ENCODE assay signal across 8 cellular contexts in the genomic region with DNA sequence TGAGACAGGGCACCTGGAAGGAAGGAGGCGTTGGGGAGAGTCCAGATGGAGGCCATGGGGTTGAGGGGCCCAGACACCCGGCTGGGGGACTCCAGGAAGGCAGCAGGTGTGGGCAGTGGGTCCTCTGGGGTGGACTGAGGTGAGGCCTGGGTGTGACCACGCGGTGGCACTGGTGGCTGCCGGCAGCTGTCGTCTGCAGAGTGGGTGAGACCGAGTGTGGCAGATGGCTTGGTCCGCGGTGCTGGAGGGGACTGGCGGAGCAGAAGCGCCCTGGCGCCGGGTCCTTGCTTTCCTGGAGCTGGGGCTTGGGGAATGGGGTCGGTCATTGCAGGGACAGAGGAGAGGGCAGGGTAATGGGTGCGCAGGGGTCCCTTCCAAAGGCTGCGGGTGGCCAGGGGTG. TPM values are rescaled to one million over a fixed set of nuclear protein-coding genes. Genes with fewer than 3 reads are reported as not detected.
DNase-seq lines count a peak whose midpoint lies in the region; ATAC-seq and TF ChIP-seq lines count a peak whose summit lies in the region.

No MANE protein-coding gene starts in this region.

- H3K4me3 Mint-ChIP-seq in immature natural killer cell: peak overlapping the region in 4 of 5 donors; percentile 12 to 52 (median 16)

- H3K36me3 Mint-ChIP-seq in immature natural killer cell: no peaks in the 10 kb centered on the region

- H3K27ac ChIP-seq in WERI-Rb-1 (peak overlapping the region; percentile 96), upper lobe of left lung (peak overlapping the region in 1 of 4 donors; percentile 26)

- peak overlapping the region; percentile 47 for H3K4me3 ChIP-seq in WERI-Rb-1 (ENCODE audit: low read depth, low read length)
- H3K4me3 ChIP-seq in upper lobe of left lung: peak overlapping the region in 3 of 4 donors; percentile 50 to 59 (median 51)

- TF ChIP-seq POLR2A in upper lobe of left lung (IDR thresholded peaks at IDR 0.05): no peak

- 44 to 49% methylated on average over 14 to 16 of the region's 16 CpGs for WGBS in upper lobe of left lung, 2 donors

- ATAC-seq in HG02642 (IDR thresholded peaks at IDR 0.05; ENCODE audit: poor library complexity, unreplicated experiment): peak; percentile 11
- ATAC-seq in upper lobe of left lung (ENCODE audit: low FRiP score in 2 of 2): peak; percentile 3 to 25
- ATAC-seq in HG02884 (IDR thresholded peaks at IDR 0.05; ENCODE audit: unreplicated experiment): no peak

- H3K9me3 Mint-ChIP-seq in immature natural killer cell: no peaks in the 10 kb centered on the region

- peak; percentile 87 for DNase-seq in COLO668 (lab: John Stamatoyannopoulos, UW; ENCODE audit: unreplicated experiment)
- peak; percentile 93 for DNase-seq in WERI-Rb-1
- DNase-seq in immature natural killer cell: no peak
- peak in 1 of 2 donors; percentile 86 for DNase-seq in upper lobe of left lung
- DNase-seq in hippocampal formation (lab: John Stamatoyannopoulos, UW): no peak
- no peak for DNase-seq in iPS-NIHi7 (ENCODE audit: extremely low spot score)

- H3K27me3 ChIP-seq in WERI-Rb-1 (ENCODE audit: insufficient read depth, low read depth, severe bottlenecking): no peaks in the 10 kb centered on the region
- peaks cover 0 to 22% (median 8%) of the 10 kb centered on the region in 4 donors for H3K27me3 ChIP-seq in upper lobe of left lung

- TF ChIP-seq EP300 in upper lobe of left lung (IDR thresholded peaks at IDR 0.05): no peak

- H3K9me3 ChIP-seq in WERI-Rb-1 (ENCODE audit: severe bottlenecking) (no peaks in the 10 kb centered on the region), upper lobe of left lung (no peaks in the 10 kb centered on the region)

- H3K36me3 ChIP-seq in WERI-Rb-1 (peaks cover 24% of the 10 kb centered on the region), upper lobe of left lung (peaks cover 0 to 4% (median 0%) of the 10 kb centered on the region in 4 donors)

- H3K4me1 Mint-ChIP-seq in immature natural killer cell: peaks cover 0 to 9% of the 10 kb centered on the region in 2 donors

- TF ChIP-seq CTCF in WERI-Rb-1 (IDR thresholded peaks at IDR 0.05; ENCODE audit: low read depth, low read length) (peak; percentile 80), upper lobe of left lung (IDR thresholded peaks at IDR 0.05) (no peak)

- peaks cover 3 to 9% (median 6%) of the 10 kb centered on the region in 3 donors for H3K27me3 Mint-ChIP-seq in immature natural killer cell (ENCODE audit: low read depth in 3 of 3)

- peaks cover 17 to 30% (median 22%) of the 10 kb centered on the region in 4 donors for H3K4me1 ChIP-seq in upper lobe of left lung

- no peak overlapping the region for H3K27ac Mint-ChIP-seq in immature natural killer cell

RNA-seq across cellular contexts. Expression of a gene that starts 12.5 kb away (rescaled TPM):
- polyA plus RNA-seq in immature natural killer cell: under 1 TPM in 1 of 3 donors, not detected in 2; 0.87 TPM
- total RNA-seq in upper lobe of left lung: 100 to 1,000 TPM in 5 of 6 donors, 10 to 100 TPM in 1; 91.0 to 316 (median 157) TPM

RNA-seq across cellular contexts. Expression of a gene that starts 19.1 kb away (rescaled TPM):
- 100 to 1,000 TPM; 304 to 360 (median 354) TPM for polyA plus RNA-seq in immature natural killer cell
- total RNA-seq in upper lobe of left lung: 100 to 1,000 TPM in 2 of 6 donors, 10 to 100 TPM in 4; 32.5 to 180 (median 63.8) TPM

RNA-seq across cellular contexts. Expression of a gene that starts 32.5 kb away (rescaled TPM):
- 1 to 10 TPM; 2.3 to 7.7 (median 2.4) TPM for polyA plus RNA-seq in immature natural killer cell
- 10 to 100 TPM; 26.5 to 55.0 (median 35.0) TPM for total RNA-seq in upper lobe of left lung

RNA-seq across cellular contexts. Expression of a gene that starts 41.7 kb away (rescaled TPM):
- not detected for polyA plus RNA-seq in immature natural killer cell
- 1 to 10 TPM; 1.0 to 2.4 (median 1.8) TPM for total RNA-seq in upper lobe of left lung

RNA-seq across cellular contexts. Expression of a gene that starts 50.5 kb away (rescaled TPM):
- polyA plus RNA-seq in immature natural killer cell: not detected
- total RNA-seq in upper lobe of left lung: 1 to 10 TPM in 1 of 6 donors, under 1 TPM in 3, not detected in 2; 0.15 to 1.0 (median 0.36) TPM

Comparison
In these comparisons a context has a peak if more than half of its experiments do, and no peak if none do; other contexts are left out.
1. DNase-seq: peak in COLO668 (single experiment) and WERI-Rb-1 (single experiment); none in immature natural killer cell (0 of 3), hippocampal formation (0 of 2) and iPS-NIHi7 (single experiment).